ENCODE assay signal across 11 cellular contexts in genomic region chr9:133032171-133032570, GRCh38. TPM values are rescaled to one million over a fixed set of nuclear protein-coding genes. Genes with fewer than 3 reads are reported as not detected.
DNase-seq lines count a peak whose midpoint lies in the region; ATAC-seq and TF ChIP-seq lines count a peak whose summit lies in the region.
"Had no signal": no experiment of that assay in that cellular context is flagged by ENCODE, and none has a peak within 500 bp of the region (broad histone marks: within the 10 kb centered on the region; RNA-seq: fewer than 3 reads in every experiment).

No MANE protein-coding gene starts in this region.

- H3K4me1 ChIP-seq in CD4-positive, alpha-beta memory T cell (ENCODE audit: insufficient read depth, low read length) = peaks cover 27% of the 10 kb centered on the region

- peak overlapping the region in 5 of 7 donors; percentile 57 to 98 (median 96) for H3K27ac Mint-ChIP-seq in CD4-positive, alpha-beta memory T cell
- peak overlapping the region in 3 of 5 experiments; percentile 98 to 100 (median 99) for H3K27ac Mint-ChIP-seq in brain
- H3K27ac Mint-ChIP-seq in naive thymus-derived CD8-positive, alpha-beta T cell = peak overlapping the region in 8 of 10 donors; percentile 51 to 99 (median 84)

- H3K4me3 ChIP-seq in CD4-positive, alpha-beta memory T cell (ENCODE audit: low read length in 2 of 2) = no peak overlapping the region
- peak overlapping the region; percentile 99 for H3K4me3 ChIP-seq in Jurkat, Clone E6-1 (ENCODE audit: low read length)

- peak overlapping the region; percentile 93 to 99 (median 98) for H3K4me3 Mint-ChIP-seq in CD4-positive, alpha-beta memory T cell
- peak overlapping the region; percentile 97 to 99 (median 98) for H3K4me3 Mint-ChIP-seq in brain
- peak overlapping the region; percentile 97 to 100 (median 99) for H3K4me3 Mint-ChIP-seq in naive thymus-derived CD8-positive, alpha-beta T cell

- intact Hi-C loops in CD4-positive, alpha-beta memory T cell (cut with micrococcal nuclease) = no loop called here

- H3K27me3 Mint-ChIP-seq in CD4-positive, alpha-beta memory T cell = no peaks in the 10 kb centered on the region
- H3K27me3 Mint-ChIP-seq in brain = peaks cover 14% of the 10 kb centered on the region
- H3K27me3 Mint-ChIP-seq in naive thymus-derived CD8-positive, alpha-beta T cell = no peaks in the 10 kb centered on the region

- CTCF ChIA-PET in CD4-positive, alpha-beta memory T cell (lab: Charles Lee; ENCODE audit: partially characterized antibody) = interaction anchor here (0.8 to 5.1 kb wide), 5 partner anchors 9 to 154 kb away, joined by 3 to 35 read pairs (median 7); no protein-coding TSS in a partner anchor

- POLR2A ChIA-PET in CD4-positive, alpha-beta memory T cell (lab: Charles Lee; ENCODE audit: partially characterized antibody) = interaction anchor here (1.3 to 4.1 kb wide), 5 partner anchors 9 to 113 kb away, joined by 3 to 59 read pairs (median 15); partner anchors contain the start of gene TSC1
- POLR2A ChIA-PET in naive thymus-derived CD8-positive, alpha-beta T cell (lab: Charles Lee) = interaction anchor here (1.5 to 3.2 kb wide), 4 partner anchors 11 to 117 kb away, joined by 3 to 28 read pairs (median 6); no protein-coding TSS in a partner anchor

- H3K27me3 ChIP-seq in CD4-positive, alpha-beta memory T cell (ENCODE audit: insufficient read depth, low read length) = no peaks in the 10 kb centered on the region
- H3K27me3 ChIP-seq: spleen, tibial nerve had no signal

- TF ChIP-seq CTCF in brain (conservative IDR thresholded peaks at IDR 0.05) (no peak), omental fat pad (IDR thresholded peaks at IDR 0.05) (no peak)

- no peak for DNase-seq in CD4-positive, alpha-beta memory T cell
- DNase-seq in Jurkat, Clone E6-1 (ENCODE audit: low read depth, low spot score) = no peak
- DNase-seq in naive thymus-derived CD8-positive, alpha-beta T cell = no peak
- no peak for DNase-seq in mucosa of gallbladder (ENCODE audit: low spot score)
- DNase-seq in omental fat pad (ENCODE audit: low spot score) = no peak
- no peak for DNase-seq in SW 1271 (lab: John Stamatoyannopoulos, UW)
- DNase-seq: spleen, T-helper 9 cell had no signal

- no peaks in the 10 kb centered on the region for H3K36me3 ChIP-seq in CD4-positive, alpha-beta memory T cell (ENCODE audit: insufficient read depth, low read length)

- H3K9me3 Mint-ChIP-seq in CD4-positive, alpha-beta memory T cell = no peaks in the 10 kb centered on the region
- H3K9me3 Mint-ChIP-seq in brain = no peaks in the 10 kb centered on the region
- H3K9me3 Mint-ChIP-seq in naive thymus-derived CD8-positive, alpha-beta T cell = peaks cover 0 to 2% (median 0%) of the 10 kb centered on the region in 9 donors

- H3K27ac ChIP-seq in CD4-positive, alpha-beta memory T cell (ENCODE audit: low read depth, low read length) = no peak overlapping the region

- ATAC-seq in naive thymus-derived CD8-positive, alpha-beta T cell = no peak
- no peak for ATAC-seq in HG03139 (IDR thresholded peaks at IDR 0.05; ENCODE audit: unreplicated experiment)
- ATAC-seq in omental fat pad (ENCODE audit: low FRiP score) = no peak

- H3K4me1 Mint-ChIP-seq in CD4-positive, alpha-beta memory T cell = peaks cover 21 to 80% (median 48%) of the 10 kb centered on the region in 4 donors
- peaks cover 53% of the 10 kb centered on the region for H3K4me1 Mint-ChIP-seq in brain
- H3K4me1 Mint-ChIP-seq in naive thymus-derived CD8-positive, alpha-beta T cell = peaks cover 24 to 84% (median 69%) of the 10 kb centered on the region in 4 donors

- H3K9me3 ChIP-seq in CD4-positive, alpha-beta memory T cell (ENCODE audit: control insufficient read depth in 1 of 2, low read length in 2 of 2) = no peaks in the 10 kb centered on the region
- H3K9me3 ChIP-seq: spleen, tibial nerve had no signal

- peaks cover 0 to 39% of the 10 kb centered on the region in 2 donors for H3K36me3 Mint-ChIP-seq in CD4-positive, alpha-beta memory T cell
- H3K36me3 Mint-ChIP-seq in brain = peaks cover 60% of the 10 kb centered on the region
- H3K36me3 Mint-ChIP-seq in naive thymus-derived CD8-positive, alpha-beta T cell = peaks cover 0 to 7% (median 0%) of the 10 kb centered on the region in 3 donors

RNA-seq across cellular contexts. Expression of gene GTF3C5, which starts 1.4 kb away (rescaled TPM):
- total RNA-seq in CD4-positive, alpha-beta memory T cell = 10 to 100 TPM; 71.3 to 71.5 TPM
- 10 to 100 TPM; 33.5 to 34.0 TPM for polyA plus RNA-seq in CD4-positive, alpha-beta memory T cell
- 79.8 TPM for polyA plus RNA-seq in Jurkat, Clone E6-1 (2012; ENCODE audit: insufficient read depth, insufficient read length)
- polyA plus RNA-seq in brain (ENCODE audit: insufficient read depth, low read depth, low replicate concordance) = 97.8 TPM
- 10 to 100 TPM; 78.7 to 81.2 TPM for total RNA-seq in naive thymus-derived CD8-positive, alpha-beta T cell
- polyA plus RNA-seq in naive thymus-derived CD8-positive, alpha-beta T cell = 10 to 100 TPM; 33.7 to 40.1 (median 37.8) TPM
- total RNA-seq in mucosa of gallbladder = 58.8 TPM
- 10 to 100 TPM; 32.6 to 54.2 (median 39.0) TPM for total RNA-seq in omental fat pad

RNA-seq across cellular contexts. Expression of gene CEL, which starts 29.6 kb away (rescaled TPM):
- total RNA-seq in CD4-positive, alpha-beta memory T cell = 1 to 10 TPM; 1.2 to 1.6 TPM
- under 1 TPM in 1 of 2 donors, not detected in 1; 0.15 TPM for polyA plus RNA-seq in CD4-positive, alpha-beta memory T cell
- 1.9 TPM for polyA plus RNA-seq in Jurkat, Clone E6-1 (2012; ENCODE audit: insufficient read depth, insufficient read length)
- 0.92 TPM for polyA plus RNA-seq in brain (ENCODE audit: insufficient read depth, low read depth, low replicate concordance)
- total RNA-seq in naive thymus-derived CD8-positive, alpha-beta T cell = 1 to 10 TPM; 1.3 to 1.6 TPM
- not detected for polyA plus RNA-seq in naive thymus-derived CD8-positive, alpha-beta T cell
- total RNA-seq in mucosa of gallbladder (11.9 TPM), omental fat pad (under 1 TPM; 0.28 to 0.56 (median 0.34) TPM)

RNA-seq across cellular contexts. Expression of gene GFI1B, which starts 53.7 kb away (rescaled TPM):
- total RNA-seq in CD4-positive, alpha-beta memory T cell = not detected
- polyA plus RNA-seq in CD4-positive, alpha-beta memory T cell = not detected
- polyA plus RNA-seq in Jurkat, Clone E6-1 (2012; ENCODE audit: insufficient read depth, insufficient read length) = not detected
- not detected for polyA plus RNA-seq in brain (ENCODE audit: insufficient read depth, low read depth, low replicate concordance)
- total RNA-seq in naive thymus-derived CD8-positive, alpha-beta T cell = under 1 TPM in 1 of 2 experiments, not detected in 1; 0.39 TPM
- polyA plus RNA-seq in naive thymus-derived CD8-positive, alpha-beta T cell = under 1 TPM in 1 of 3 donors, not detected in 2; 0.16 TPM
- total RNA-seq in mucosa of gallbladder (1.3 TPM), omental fat pad (not detected)
- total RNA-seq: tibial nerve had no signal
